2 cellular contexts compared by ENCODE assay signal in the genomic region with DNA sequence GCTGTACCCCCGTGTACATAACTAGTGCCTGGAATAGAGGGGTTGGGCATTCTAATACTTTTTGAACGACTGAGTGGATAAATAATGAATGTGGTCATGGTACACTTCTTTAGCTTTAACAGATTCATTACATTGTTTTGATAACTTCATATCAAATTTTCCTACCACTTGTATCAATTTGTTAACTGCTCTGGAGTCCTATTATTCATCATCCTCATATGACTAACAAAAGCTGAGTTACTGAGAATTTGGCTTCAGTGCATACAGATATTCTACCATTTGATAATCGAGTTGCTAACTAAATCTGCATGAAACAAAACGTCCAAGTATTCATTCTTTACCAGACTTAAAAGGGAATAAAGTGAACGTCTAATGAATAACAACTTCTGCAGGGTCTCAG.
TF ChIP-seq lines count a peak whose summit lies in the region.

No MANE protein-coding gene starts in this region.

TF ChIP-seq in IMR-90, 13 proteins besides CTCF, POLR2A, EP300 and RAD21:
- TF ChIP-seq RCOR1 (IDR thresholded peaks at IDR 0.05; ENCODE audit: insufficient replicate concordance, low read length) (no peak), RFX5 (IDR thresholded peaks at IDR 0.05; ENCODE audit: low read depth, low read length) (no peak), FOS (IDR thresholded peaks at IDR 0.05; ENCODE audit: low read depth, low read length) (no peak), NFE2L2 (IDR thresholded peaks at IDR 0.05; ENCODE audit: low read depth, low read length) (no peak), CEBPB (IDR thresholded peaks at IDR 0.05; ENCODE audit: low read depth, low read length) (no peak), SMC3 (IDR thresholded peaks at IDR 0.05; ENCODE audit: low read depth, low read length) (no peak), CHD1 (IDR thresholded peaks at IDR 0.05; ENCODE audit: low read depth, low read length) (no peak), MAZ (IDR thresholded peaks at IDR 0.05; ENCODE audit: borderline replicate concordance, low read depth, low read length) (no peak), MXI1 (IDR thresholded peaks at IDR 0.05; ENCODE audit: borderline replicate concordance, low read depth, low read length) (no peak), MAFK (IDR thresholded peaks at IDR 0.05; ENCODE audit: low read depth, low read length) (no peak), BHLHE40 (IDR thresholded peaks at IDR 0.05; ENCODE audit: low read depth, low read length) (no peak)
- TF ChIP-seq, protein P1, sequence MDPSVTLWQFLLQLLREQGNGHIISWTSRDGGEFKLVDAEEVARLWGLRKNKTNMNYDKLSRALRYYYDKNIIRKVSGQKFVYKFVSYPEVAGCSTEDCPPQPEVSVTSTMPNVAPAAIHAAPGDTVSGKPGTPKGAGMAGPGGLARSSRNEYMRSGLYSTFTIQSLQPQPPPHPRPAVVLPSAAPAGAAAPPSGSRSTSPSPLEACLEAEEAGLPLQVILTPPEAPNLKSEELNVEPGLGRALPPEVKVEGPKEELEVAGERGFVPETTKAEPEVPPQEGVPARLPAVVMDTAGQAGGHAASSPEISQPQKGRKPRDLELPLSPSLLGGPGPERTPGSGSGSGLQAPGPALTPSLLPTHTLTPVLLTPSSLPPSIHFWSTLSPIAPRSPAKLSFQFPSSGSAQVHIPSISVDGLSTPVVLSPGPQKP (IDR thresholded peaks at IDR 0.05; ENCODE audit: borderline replicate concordance, low read depth, low read length), result no peak
- TF ChIP-seq, protein P2, sequence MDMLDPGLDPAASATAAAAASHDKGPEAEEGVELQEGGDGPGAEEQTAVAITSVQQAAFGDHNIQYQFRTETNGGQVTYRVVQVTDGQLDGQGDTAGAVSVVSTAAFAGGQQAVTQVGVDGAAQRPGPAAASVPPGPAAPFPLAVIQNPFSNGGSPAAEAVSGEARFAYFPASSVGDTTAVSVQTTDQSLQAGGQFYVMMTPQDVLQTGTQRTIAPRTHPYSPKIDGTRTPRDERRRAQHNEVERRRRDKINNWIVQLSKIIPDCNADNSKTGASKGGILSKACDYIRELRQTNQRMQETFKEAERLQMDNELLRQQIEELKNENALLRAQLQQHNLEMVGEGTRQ (IDR thresholded peaks at IDR 0.05; ENCODE audit: low read depth, low read length), result no peak

TF ChIP-seq in GM12878, 131 proteins besides CTCF, POLR2A, EP300 and RAD21:
- no peak for TF ChIP-seq IKZF1 (conservative IDR thresholded peaks at IDR 0.05)
- TF ChIP-seq, protein P3, sequence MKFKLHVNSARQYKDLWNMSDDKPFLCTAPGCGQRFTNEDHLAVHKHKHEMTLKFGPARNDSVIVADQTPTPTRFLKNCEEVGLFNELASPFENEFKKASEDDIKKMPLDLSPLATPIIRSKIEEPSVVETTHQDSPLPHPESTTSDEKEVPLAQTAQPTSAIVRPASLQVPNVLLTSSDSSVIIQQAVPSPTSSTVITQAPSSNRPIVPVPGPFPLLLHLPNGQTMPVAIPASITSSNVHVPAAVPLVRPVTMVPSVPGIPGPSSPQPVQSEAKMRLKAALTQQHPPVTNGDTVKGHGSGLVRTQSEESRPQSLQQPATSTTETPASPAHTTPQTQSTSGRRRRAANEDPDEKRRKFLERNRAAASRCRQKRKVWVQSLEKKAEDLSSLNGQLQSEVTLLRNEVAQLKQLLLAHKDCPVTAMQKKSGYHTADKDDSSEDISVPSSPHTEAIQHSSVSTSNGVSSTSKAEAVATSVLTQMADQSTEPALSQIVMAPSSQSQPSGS (IDR thresholded peaks at IDR 0.05; ENCODE audit: low read length), result no peak
- TF ChIP-seq, protein P4, sequence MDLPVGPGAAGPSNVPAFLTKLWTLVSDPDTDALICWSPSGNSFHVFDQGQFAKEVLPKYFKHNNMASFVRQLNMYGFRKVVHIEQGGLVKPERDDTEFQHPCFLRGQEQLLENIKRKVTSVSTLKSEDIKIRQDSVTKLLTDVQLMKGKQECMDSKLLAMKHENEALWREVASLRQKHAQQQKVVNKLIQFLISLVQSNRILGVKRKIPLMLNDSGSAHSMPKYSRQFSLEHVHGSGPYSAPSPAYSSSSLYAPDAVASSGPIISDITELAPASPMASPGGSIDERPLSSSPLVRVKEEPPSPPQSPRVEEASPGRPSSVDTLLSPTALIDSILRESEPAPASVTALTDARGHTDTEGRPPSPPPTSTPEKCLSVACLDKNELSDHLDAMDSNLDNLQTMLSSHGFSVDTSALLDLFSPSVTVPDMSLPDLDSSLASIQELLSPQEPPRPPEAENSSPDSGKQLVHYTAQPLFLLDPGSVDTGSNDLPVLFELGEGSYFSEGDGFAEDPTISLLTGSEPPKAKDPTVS (IDR thresholded peaks at IDR 0.05; ENCODE audit: low read depth, low read length), result no peak
- no peak for TF ChIP-seq ZNF622 (IDR thresholded peaks at IDR 0.05)
- TF ChIP-seq, protein P5, sequence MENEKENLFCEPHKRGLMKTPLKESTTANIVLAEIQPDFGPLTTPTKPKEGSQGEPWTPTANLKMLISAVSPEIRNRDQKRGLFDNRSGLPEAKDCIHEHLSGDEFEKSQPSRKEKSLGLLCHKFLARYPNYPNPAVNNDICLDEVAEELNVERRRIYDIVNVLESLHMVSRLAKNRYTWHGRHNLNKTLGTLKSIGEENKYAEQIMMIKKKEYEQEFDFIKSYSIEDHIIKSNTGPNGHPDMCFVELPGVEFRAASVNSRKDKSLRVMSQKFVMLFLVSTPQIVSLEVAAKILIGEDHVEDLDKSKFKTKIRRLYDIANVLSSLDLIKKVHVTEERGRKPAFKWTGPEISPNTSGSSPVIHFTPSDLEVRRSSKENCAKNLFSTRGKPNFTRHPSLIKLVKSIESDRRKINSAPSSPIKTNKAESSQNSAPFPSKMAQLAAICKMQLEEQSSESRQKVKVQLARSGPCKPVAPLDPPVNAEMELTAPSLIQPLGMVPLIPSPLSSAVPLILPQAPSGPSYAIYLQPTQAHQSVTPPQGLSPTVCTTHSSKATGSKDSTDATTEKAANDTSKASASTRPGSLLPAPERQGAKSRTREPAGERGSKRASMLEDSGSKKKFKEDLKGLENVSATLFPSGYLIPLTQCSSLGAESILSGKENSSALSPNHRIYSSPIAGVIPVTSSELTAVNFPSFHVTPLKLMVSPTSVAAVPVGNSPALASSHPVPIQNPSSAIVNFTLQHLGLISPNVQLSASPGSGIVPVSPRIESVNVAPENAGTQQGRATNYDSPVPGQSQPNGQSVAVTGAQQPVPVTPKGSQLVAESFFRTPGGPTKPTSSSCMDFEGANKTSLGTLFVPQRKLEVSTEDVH (IDR thresholded peaks at IDR 0.05; ENCODE audit: low read depth, partially characterized antibody), result no peak
- TF ChIP-seq HDGF (IDR thresholded peaks at IDR 0.05), result no peak
- no peak for TF ChIP-seq KLF5 (IDR thresholded peaks at IDR 0.05; ENCODE audit: partially characterized antibody)
- TF ChIP-seq LARP7 (IDR thresholded peaks at IDR 0.05), result no peak
- TF ChIP-seq, protein P6, sequence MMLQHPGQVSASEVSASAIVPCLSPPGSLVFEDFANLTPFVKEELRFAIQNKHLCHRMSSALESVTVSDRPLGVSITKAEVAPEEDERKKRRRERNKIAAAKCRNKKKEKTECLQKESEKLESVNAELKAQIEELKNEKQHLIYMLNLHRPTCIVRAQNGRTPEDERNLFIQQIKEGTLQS (IDR thresholded peaks at IDR 0.05; ENCODE audit: borderline replicate concordance, extremely low read depth, low read depth, low read length), result no peak
- no peak for TF ChIP-seq SIN3A (IDR thresholded peaks at IDR 0.05; ENCODE audit: low read depth, low read length)
- TF ChIP-seq, protein P7, sequence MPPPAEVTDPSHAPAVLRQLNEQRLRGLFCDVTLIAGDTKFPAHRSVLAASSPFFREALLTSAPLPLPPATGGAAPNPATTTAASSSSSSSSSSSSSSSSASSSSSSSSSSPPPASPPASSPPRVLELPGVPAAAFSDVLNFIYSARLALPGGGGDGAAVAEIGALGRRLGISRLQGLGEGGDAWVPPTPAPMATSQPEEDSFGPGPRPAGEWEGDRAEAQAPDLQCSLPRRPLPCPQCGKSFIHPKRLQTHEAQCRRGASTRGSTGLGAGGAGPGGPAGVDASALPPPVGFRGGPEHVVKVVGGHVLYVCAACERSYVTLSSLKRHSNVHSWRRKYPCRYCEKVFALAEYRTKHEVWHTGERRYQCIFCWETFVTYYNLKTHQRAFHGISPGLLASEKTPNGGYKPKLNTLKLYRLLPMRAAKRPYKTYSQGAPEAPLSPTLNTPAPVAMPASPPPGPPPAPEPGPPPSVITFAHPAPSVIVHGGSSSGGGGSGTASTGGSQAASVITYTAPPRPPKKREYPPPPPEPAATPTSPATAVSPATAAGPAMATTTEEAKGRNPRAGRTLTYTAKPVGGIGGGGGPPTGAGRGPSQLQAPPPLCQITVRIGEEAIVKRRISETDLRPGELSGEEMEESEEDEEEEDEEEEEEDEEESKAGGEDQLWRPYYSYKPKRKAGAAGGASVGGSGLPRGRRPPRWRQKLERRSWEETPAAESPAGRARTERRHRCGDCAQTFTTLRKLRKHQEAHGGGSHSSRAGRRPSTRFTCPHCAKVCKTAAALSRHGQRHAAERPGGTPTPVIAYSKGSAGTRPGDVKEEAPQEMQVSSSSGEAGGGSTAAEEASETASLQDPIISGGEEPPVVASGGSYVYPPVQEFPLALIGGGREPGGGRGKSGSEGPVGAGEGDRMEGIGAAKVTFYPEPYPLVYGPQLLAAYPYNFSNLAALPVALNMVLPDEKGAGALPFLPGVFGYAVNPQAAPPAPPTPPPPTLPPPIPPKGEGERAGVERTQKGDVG (CRISPR knock-in tag; IDR thresholded peaks at IDR 0.05), result no peak
- TF ChIP-seq JUNB (IDR thresholded peaks at IDR 0.05), result no peak
- no peak for TF ChIP-seq NFYA (IDR thresholded peaks at IDR 0.05; ENCODE audit: borderline replicate concordance, low read depth, low read length)
- TF ChIP-seq, protein P8, sequence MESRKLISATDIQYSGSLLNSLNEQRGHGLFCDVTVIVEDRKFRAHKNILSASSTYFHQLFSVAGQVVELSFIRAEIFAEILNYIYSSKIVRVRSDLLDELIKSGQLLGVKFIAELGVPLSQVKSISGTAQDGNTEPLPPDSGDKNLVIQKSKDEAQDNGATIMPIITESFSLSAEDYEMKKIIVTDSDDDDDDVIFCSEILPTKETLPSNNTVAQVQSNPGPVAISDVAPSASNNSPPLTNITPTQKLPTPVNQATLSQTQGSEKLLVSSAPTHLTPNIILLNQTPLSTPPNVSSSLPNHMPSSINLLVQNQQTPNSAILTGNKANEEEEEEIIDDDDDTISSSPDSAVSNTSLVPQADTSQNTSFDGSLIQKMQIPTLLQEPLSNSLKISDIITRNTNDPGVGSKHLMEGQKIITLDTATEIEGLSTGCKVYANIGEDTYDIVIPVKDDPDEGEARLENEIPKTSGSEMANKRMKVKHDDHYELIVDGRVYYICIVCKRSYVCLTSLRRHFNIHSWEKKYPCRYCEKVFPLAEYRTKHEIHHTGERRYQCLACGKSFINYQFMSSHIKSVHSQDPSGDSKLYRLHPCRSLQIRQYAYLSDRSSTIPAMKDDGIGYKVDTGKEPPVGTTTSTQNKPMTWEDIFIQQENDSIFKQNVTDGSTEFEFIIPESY (IDR thresholded peaks at IDR 0.05), result no peak
